ENCODE assay signal across 23 cellular contexts in genomic region chr12:62899568-62900390, GRCh38. TPM values are rescaled to one million over a fixed set of nuclear protein-coding genes. Genes with fewer than 3 reads are reported as not detected.
DNase-seq lines count a peak whose midpoint lies in the region; ATAC-seq and TF ChIP-seq lines count a peak whose summit lies in the region.
"Had no signal": no experiment of that assay in that cellular context is flagged by ENCODE, and none has a peak within 500 bp of the region (broad histone marks: within the 10 kb centered on the region; RNA-seq: fewer than 3 reads in every experiment).

No MANE protein-coding gene starts in this region.

- H3K27ac ChIP-seq in 22Rv1, result peak overlapping the region; percentile 73
- H3K27ac ChIP-seq in upper lobe of left lung, result no peak overlapping the region
- H3K27ac ChIP-seq: ascending aorta, esophagus squamous epithelium had no signal

- DNase-seq in NCI-H69 (lab: John Stamatoyannopoulos, UW), result peak; percentile 6
- no peak for DNase-seq in chondrocyte (ENCODE audit: low spot score)
- DNase-seq in mesothelial cell of epicardium (ENCODE audit: low spot score in 2 of 2, unreplicated experiment in 2 of 2), result no peak
- DNase-seq in upper lobe of left lung, result no peak
- no peak for DNase-seq in T1000 (lab: John Stamatoyannopoulos, UW)
- no peak for DNase-seq in activated naive CD8-positive, alpha-beta T cell treated with anti-CD3 and anti-CD28 coated beads for 36 hours
- DNase-seq in NCI-H2081 (lab: John Stamatoyannopoulos, UW), result no peak
- DNase-seq: activated CD8-positive, alpha-beta T cell treated with anti-CD3 and anti-CD28 coated beads, Interleukin-2, amount 10 ng/mL, durations not matched to agents 7 days and 5 days; activated naive CD4-positive, alpha-beta T cell treated with Interleukin-2 at 50 U/mL for 16 hours; activated T-cell treated with anti-CD3 and anti-CD28 coated beads, Interleukin-2, amount 50 U/mL, for 24 hours; C1 segment of cervical spinal cord; cerebellar nuclear complex; effector CD8-positive, alpha-beta T cell; esophagus squamous epithelium; glutamatergic neuron; Karpas-422; occipital lobe; retina; stimulated activated CD4-positive, alpha-beta T cell treated with anti-CD3 and anti-CD28 coated beads, Interleukin-4, amount 100 ng/mL, for 4 hours had no signal

- no peaks in the 10 kb centered on the region for H3K36me3 ChIP-seq in upper lobe of left lung
- H3K36me3 ChIP-seq: ascending aorta, esophagus squamous epithelium had no signal

- H3K9me3 ChIP-seq in upper lobe of left lung, result no peaks in the 10 kb centered on the region
- H3K9me3 ChIP-seq: ascending aorta, esophagus squamous epithelium had no signal

- peaks cover 2% of the 10 kb centered on the region for H3K9me3 Mint-ChIP-seq in chondrocyte (ENCODE audit: low read depth)
- peaks cover 3% of the 10 kb centered on the region for H3K9me3 Mint-ChIP-seq in mesothelial cell of epicardium
- H3K9me3 Mint-ChIP-seq in activated naive CD8-positive, alpha-beta T cell treated with anti-CD3 and anti-CD28 coated beads for 36 hours, result no peaks in the 10 kb centered on the region
- H3K9me3 Mint-ChIP-seq: activated T-cell treated with anti-CD3 and anti-CD28 coated beads, Interleukin-2, amount 50 U/mL, for 24 hours had no signal

- TF ChIP-seq CTCF in 22Rv1 (IDR thresholded peaks at IDR 0.05), result no peak
- no peak for TF ChIP-seq CTCF in chondrocyte (IDR thresholded peaks at IDR 0.05)
- no peak for TF ChIP-seq CTCF in mesothelial cell of epicardium (IDR thresholded peaks at IDR 0.05; ENCODE audit: unreplicated experiment)
- no peak for TF ChIP-seq CTCF in upper lobe of left lung (IDR thresholded peaks at IDR 0.05)

- ATAC-seq in upper lobe of left lung (ENCODE audit: low FRiP score in 2 of 2), result no peak
- ATAC-seq: activated CD8-positive, alpha-beta T cell treated with anti-CD3 and anti-CD28 coated beads, Interleukin-2, amount 10 ng/mL, durations not matched to agents 7 days and 5 days; HCT116 had no signal

- TF ChIP-seq POLR2A in upper lobe of left lung (IDR thresholded peaks at IDR 0.05), result no peak

- H3K27me3 Mint-ChIP-seq in chondrocyte (ENCODE audit: low read depth), result no peaks in the 10 kb centered on the region
- no peaks in the 10 kb centered on the region for H3K27me3 Mint-ChIP-seq in mesothelial cell of epicardium (ENCODE audit: low read depth)
- no peaks in the 10 kb centered on the region for H3K27me3 Mint-ChIP-seq in activated naive CD8-positive, alpha-beta T cell treated with anti-CD3 and anti-CD28 coated beads for 36 hours

- H3K4me3 Mint-ChIP-seq in chondrocyte (ENCODE audit: unreplicated experiment) (no peak overlapping the region), mesothelial cell of epicardium (no peak overlapping the region)
- H3K4me3 Mint-ChIP-seq in activated naive CD8-positive, alpha-beta T cell treated with anti-CD3 and anti-CD28 coated beads for 36 hours, result no peak overlapping the region
- H3K4me3 Mint-ChIP-seq: activated CD8-positive, alpha-beta T cell treated with anti-CD3 and anti-CD28 coated beads, Interleukin-2, amount 10 ng/mL, durations not matched to agents 7 days and 5 days; activated T-cell treated with anti-CD3 and anti-CD28 coated beads, Interleukin-2, amount 50 U/mL, for 24 hours; T-helper 2 cell treated with Interferon-gamma antibody and Interleukin-4, amounts not matched to agents 5 μg/mL and 100 μg/mL, for 36 hours had no signal

- H3K4me1 ChIP-seq in upper lobe of left lung, result peaks cover 0 to 8% (median 3%) of the 10 kb centered on the region in 4 donors
- H3K4me1 ChIP-seq: ascending aorta, esophagus squamous epithelium had no signal

- TF ChIP-seq EP300 in upper lobe of left lung (IDR thresholded peaks at IDR 0.05), result no peak

- no peaks in the 10 kb centered on the region for H3K27me3 ChIP-seq in upper lobe of left lung
- H3K27me3 ChIP-seq: ascending aorta, esophagus squamous epithelium had no signal

- peak overlapping the region; percentile 71 for H3K27ac Mint-ChIP-seq in chondrocyte (ENCODE audit: unreplicated experiment)
- peak overlapping the region; percentile 47 for H3K27ac Mint-ChIP-seq in mesothelial cell of epicardium
- H3K27ac Mint-ChIP-seq in activated naive CD8-positive, alpha-beta T cell treated with anti-CD3 and anti-CD28 coated beads for 36 hours, result no peak overlapping the region
- H3K27ac Mint-ChIP-seq: activated CD8-positive, alpha-beta T cell treated with anti-CD3 and anti-CD28 coated beads, Interleukin-2, amount 10 ng/mL, durations not matched to agents 7 days and 5 days; activated T-cell treated with anti-CD3 and anti-CD28 coated beads, Interleukin-2, amount 50 U/mL, for 24 hours; T-helper 2 cell treated with Interferon-gamma antibody and Interleukin-4, amounts not matched to agents 5 μg/mL and 100 μg/mL, for 36 hours had no signal

- peaks cover 57% of the 10 kb centered on the region for H3K4me1 Mint-ChIP-seq in chondrocyte (ENCODE audit: low read depth)
- H3K4me1 Mint-ChIP-seq in mesothelial cell of epicardium, result peaks cover 15% of the 10 kb centered on the region
- H3K4me1 Mint-ChIP-seq in activated naive CD8-positive, alpha-beta T cell treated with anti-CD3 and anti-CD28 coated beads for 36 hours, result no peaks in the 10 kb centered on the region

- no peak overlapping the region for H3K4me3 ChIP-seq in upper lobe of left lung
- H3K4me3 ChIP-seq: ascending aorta, esophagus squamous epithelium had no signal

- 53 to 55% methylated on average over 7 of the region's 7 CpGs for WGBS in upper lobe of left lung, 2 donors

- H3K36me3 Mint-ChIP-seq in chondrocyte (ENCODE audit: low read depth), result no peaks in the 10 kb centered on the region
- H3K36me3 Mint-ChIP-seq in mesothelial cell of epicardium, result peaks cover 1% of the 10 kb centered on the region
- H3K36me3 Mint-ChIP-seq in activated naive CD8-positive, alpha-beta T cell treated with anti-CD3 and anti-CD28 coated beads for 36 hours, result no peaks in the 10 kb centered on the region

RNA-seq across cellular contexts. Expression of gene PPM1H, which starts 35.2 kb away (rescaled TPM):
- total RNA-seq in chondrocyte (34.3 to 55.9 TPM (median 44.8 TPM) in 3 replicates), mesothelial cell of epicardium (10.3 to 15.7 TPM (median 11.2 TPM) in 3 replicates), upper lobe of left lung (10 to 100 TPM in 2 of 6 donors, 1 to 10 TPM in 4; 4.2 to 14.2 (median 8.4) TPM)
- under 1 TPM in 1 of 2 experiments, not detected in 1; 0.04 TPM for total RNA-seq in activated naive CD8-positive, alpha-beta T cell treated with anti-CD3 and anti-CD28 coated beads for 36 hours
- total RNA-seq: activated CD8-positive, alpha-beta T cell treated with anti-CD3 and anti-CD28 coated beads, Interleukin-2, amount 10 ng/mL, durations not matched to agents 7 days and 5 days had no signal

Comparison
In these comparisons a context has a peak if more than half of its experiments do, and no peak if none do; other contexts are left out.
1. RNA of gene PPM1H, which starts 35.2 kb away (total RNA-seq): 34.3 to 55.9 TPM in chondrocyte, 10.3 to 15.7 TPM in mesothelial cell of epicardium and 4.2 to 14.2 TPM in upper lobe of left lung; 0.04 TPM in activated naive CD8-positive, alpha-beta T cell treated with anti-CD3 and anti-CD28 coated beads for 36 hours; every median in the first group is over 4 times any median in the second.